Comparison of ENCODE assay signal across 1 cellular context in the genomic region with DNA sequence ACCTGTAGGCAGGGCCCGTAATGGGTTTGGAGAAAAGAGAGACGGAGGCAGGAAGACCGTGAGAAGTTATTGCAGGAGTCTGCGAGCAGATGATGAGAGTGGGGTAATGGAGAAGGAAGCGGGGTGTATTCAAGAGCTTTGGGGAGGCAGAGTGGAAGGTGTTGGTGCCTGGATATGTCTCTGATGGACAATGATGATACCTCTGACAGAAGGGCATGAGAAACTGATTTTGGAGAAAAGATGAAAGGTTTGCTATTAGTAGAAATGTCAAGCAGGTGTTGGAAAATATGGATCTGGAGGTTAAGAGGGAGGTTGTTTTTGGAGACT.
TF ChIP-seq lines count a peak whose summit lies in the region.

No MANE protein-coding gene starts in this region.

TF ChIP-seq in HCT116, 20 proteins besides CTCF, POLR2A, EP300 and RAD21 (continued from another document):
- no peak for TF ChIP-seq ZNF274 (IDR thresholded peaks at IDR 0.05; ENCODE audit: low read depth, low read length)
- TF ChIP-seq, protein P1, sequence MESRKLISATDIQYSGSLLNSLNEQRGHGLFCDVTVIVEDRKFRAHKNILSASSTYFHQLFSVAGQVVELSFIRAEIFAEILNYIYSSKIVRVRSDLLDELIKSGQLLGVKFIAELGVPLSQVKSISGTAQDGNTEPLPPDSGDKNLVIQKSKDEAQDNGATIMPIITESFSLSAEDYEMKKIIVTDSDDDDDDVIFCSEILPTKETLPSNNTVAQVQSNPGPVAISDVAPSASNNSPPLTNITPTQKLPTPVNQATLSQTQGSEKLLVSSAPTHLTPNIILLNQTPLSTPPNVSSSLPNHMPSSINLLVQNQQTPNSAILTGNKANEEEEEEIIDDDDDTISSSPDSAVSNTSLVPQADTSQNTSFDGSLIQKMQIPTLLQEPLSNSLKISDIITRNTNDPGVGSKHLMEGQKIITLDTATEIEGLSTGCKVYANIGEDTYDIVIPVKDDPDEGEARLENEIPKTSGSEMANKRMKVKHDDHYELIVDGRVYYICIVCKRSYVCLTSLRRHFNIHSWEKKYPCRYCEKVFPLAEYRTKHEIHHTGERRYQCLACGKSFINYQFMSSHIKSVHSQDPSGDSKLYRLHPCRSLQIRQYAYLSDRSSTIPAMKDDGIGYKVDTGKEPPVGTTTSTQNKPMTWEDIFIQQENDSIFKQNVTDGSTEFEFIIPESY (IDR thresholded peaks at IDR 0.05; ENCODE audit: extremely low read depth, insufficient replicate concordance, low read length), result no peak
- no peak; the same call in 1 of the 2 replicates for TF ChIP-seq SP1 (IDR thresholded peaks at IDR 0.05; ENCODE audit: low read depth)
- TF ChIP-seq EZH2 (IDR thresholded peaks at IDR 0.05), result no peak
- TF ChIP-seq EGR1 (IDR thresholded peaks at IDR 0.05; ENCODE audit: low read depth), result no peak
- no peak for TF ChIP-seq CEBPB (IDR thresholded peaks at IDR 0.05; ENCODE audit: low read depth)
- no peak for TF ChIP-seq POLR2AphosphoS5 (IDR thresholded peaks at IDR 0.05; ENCODE audit: low read depth, low read length)
- no peak for TF ChIP-seq EZH2phosphoT487 (IDR thresholded peaks at IDR 0.05; ENCODE audit: borderline replicate concordance)
- TF ChIP-seq SIN3A (IDR thresholded peaks at IDR 0.05; ENCODE audit: low read depth), result no peak
- TF ChIP-seq, protein P2, sequence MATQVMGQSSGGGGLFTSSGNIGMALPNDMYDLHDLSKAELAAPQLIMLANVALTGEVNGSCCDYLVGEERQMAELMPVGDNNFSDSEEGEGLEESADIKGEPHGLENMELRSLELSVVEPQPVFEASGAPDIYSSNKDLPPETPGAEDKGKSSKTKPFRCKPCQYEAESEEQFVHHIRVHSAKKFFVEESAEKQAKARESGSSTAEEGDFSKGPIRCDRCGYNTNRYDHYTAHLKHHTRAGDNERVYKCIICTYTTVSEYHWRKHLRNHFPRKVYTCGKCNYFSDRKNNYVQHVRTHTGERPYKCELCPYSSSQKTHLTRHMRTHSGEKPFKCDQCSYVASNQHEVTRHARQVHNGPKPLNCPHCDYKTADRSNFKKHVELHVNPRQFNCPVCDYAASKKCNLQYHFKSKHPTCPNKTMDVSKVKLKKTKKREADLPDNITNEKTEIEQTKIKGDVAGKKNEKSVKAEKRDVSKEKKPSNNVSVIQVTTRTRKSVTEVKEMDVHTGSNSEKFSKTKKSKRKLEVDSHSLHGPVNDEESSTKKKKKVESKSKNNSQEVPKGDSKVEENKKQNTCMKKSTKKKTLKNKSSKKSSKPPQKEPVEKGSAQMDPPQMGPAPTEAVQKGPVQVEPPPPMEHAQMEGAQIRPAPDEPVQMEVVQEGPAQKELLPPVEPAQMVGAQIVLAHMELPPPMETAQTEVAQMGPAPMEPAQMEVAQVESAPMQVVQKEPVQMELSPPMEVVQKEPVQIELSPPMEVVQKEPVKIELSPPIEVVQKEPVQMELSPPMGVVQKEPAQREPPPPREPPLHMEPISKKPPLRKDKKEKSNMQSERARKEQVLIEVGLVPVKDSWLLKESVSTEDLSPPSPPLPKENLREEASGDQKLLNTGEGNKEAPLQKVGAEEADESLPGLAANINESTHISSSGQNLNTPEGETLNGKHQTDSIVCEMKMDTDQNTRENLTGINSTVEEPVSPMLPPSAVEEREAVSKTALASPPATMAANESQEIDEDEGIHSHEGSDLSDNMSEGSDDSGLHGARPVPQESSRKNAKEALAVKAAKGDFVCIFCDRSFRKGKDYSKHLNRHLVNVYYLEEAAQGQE (IDR thresholded peaks at IDR 0.05; ENCODE audit: low read depth), result no peak
- TF ChIP-seq, protein P3, sequence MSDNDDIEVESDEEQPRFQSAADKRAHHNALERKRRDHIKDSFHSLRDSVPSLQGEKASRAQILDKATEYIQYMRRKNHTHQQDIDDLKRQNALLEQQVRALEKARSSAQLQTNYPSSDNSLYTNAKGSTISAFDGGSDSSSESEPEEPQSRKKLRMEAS (IDR thresholded peaks at IDR 0.05), result no peak
- TF ChIP-seq, protein P4, sequence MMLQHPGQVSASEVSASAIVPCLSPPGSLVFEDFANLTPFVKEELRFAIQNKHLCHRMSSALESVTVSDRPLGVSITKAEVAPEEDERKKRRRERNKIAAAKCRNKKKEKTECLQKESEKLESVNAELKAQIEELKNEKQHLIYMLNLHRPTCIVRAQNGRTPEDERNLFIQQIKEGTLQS (IDR thresholded peaks at IDR 0.05), result no peak
- TF ChIP-seq SRF (IDR thresholded peaks at IDR 0.05; ENCODE audit: low read depth), result no peak
- no peak for TF ChIP-seq ELF1 (IDR thresholded peaks at IDR 0.05; ENCODE audit: borderline replicate concordance, low read depth)
- TF ChIP-seq CBX3 (IDR thresholded peaks at IDR 0.05; ENCODE audit: low read depth), result no peak
- TF ChIP-seq ZFX (IDR thresholded peaks at IDR 0.05), result no peak
